8 cellular contexts compared by ENCODE assay signal in genomic region chr16:67000384-67001158, GRCh38. TPM values are rescaled to one million over a fixed set of nuclear protein-coding genes. Genes with fewer than 3 reads are reported as not detected.
DNase-seq lines count a peak whose midpoint lies in the region; ATAC-seq and TF ChIP-seq lines count a peak whose summit lies in the region.

No MANE protein-coding gene starts in this region.

- H2AFZ ChIP-seq in fibroblast of lung (ENCODE audit: low read length), result peak overlapping the region; percentile 73

- H3K27me3 Mint-ChIP-seq in natural killer cell (ENCODE audit: low read depth in 2 of 2), result peaks cover 0 to 3% of the 10 kb centered on the region in 2 donors

- H3K27ac Mint-ChIP-seq in natural killer cell, result peak overlapping the region; percentile 30 to 66

- ATAC-seq in natural killer cell (peak; percentile 68 to 73 (median 72)), GM19023 (IDR thresholded peaks at IDR 0.05; ENCODE audit: unreplicated experiment) (no peak), GM21515 (IDR thresholded peaks at IDR 0.05; ENCODE audit: unreplicated experiment) (no peak)

- no peaks in the 10 kb centered on the region for H3K36me3 Mint-ChIP-seq in natural killer cell

- H3K36me3 ChIP-seq in fibroblast of lung (ENCODE audit: control insufficient read depth, insufficient read depth, low read length), result no peaks in the 10 kb centered on the region

- peak overlapping the region; percentile 86 for H3K4me3 Mint-ChIP-seq in natural killer cell

- H3K4me1 Mint-ChIP-seq in natural killer cell, result peaks cover 0 to 24% of the 10 kb centered on the region in 2 donors

- H3K9me3 Mint-ChIP-seq in natural killer cell, result no peaks in the 10 kb centered on the region

- H3K27me3 ChIP-seq in fibroblast of lung (ENCODE audit: control insufficient read depth, insufficient read depth, low read length), result peaks cover 3% of the 10 kb centered on the region

- no peaks in the 10 kb centered on the region for H4K20me1 ChIP-seq in fibroblast of lung (ENCODE audit: control insufficient read depth, extremely low read depth, insufficient read depth, low read length)

- H3K4me1 ChIP-seq in fibroblast of lung (ENCODE audit: control insufficient read depth, extremely low read depth, insufficient read depth, low read length), result peaks cover 3% of the 10 kb centered on the region

- H3K4me3 ChIP-seq in GM12875 (ENCODE audit: low read depth, low read length), result peak overlapping the region; percentile 54
- peak overlapping the region; percentile 41 to 51 (median 46) for H3K4me3 ChIP-seq in fibroblast of lung (replicated peaks in 1 of 4; ENCODE audit: control extremely low read depth in 1 of 4, insufficient read depth in 1 of 4, low read depth in 3 of 4, low read length in 4 of 4)

- DNase-seq in NCI-H69 (lab: John Stamatoyannopoulos, UW), result peak; percentile 70
- peak; percentile 38 for DNase-seq in activated T-helper 1 cell treated with Interleukin-2 at 50 U/mL for 16 hours (ENCODE audit: low read depth)
- peak in 1 of 2 donors; percentile 18 for DNase-seq in fibroblast of lung (ENCODE audit: low read depth in 2 of 2)
- peak; percentile 46 for DNase-seq in natural killer cell

- TF ChIP-seq CTCF in GM12875 (IDR thresholded peaks at IDR 0.05; ENCODE audit: borderline replicate concordance, insufficient read depth, low read depth, low read length), result no peak
- TF ChIP-seq CTCF in fibroblast of lung (conservative IDR thresholded peaks at IDR 0.05 in 1 of 2, IDR thresholded peaks at IDR 0.05 in 1 of 2; ENCODE audit: low read depth in 1 of 2, low read length in 2 of 2), result no peak
- no peak for TF ChIP-seq CTCF in natural killer cell (IDR thresholded peaks at IDR 0.05)

- H3K9me3 ChIP-seq in fibroblast of lung (ENCODE audit: control insufficient read depth, insufficient read depth, low read depth, low read length), result no peaks in the 10 kb centered on the region

- peak overlapping the region; percentile 16 for H3K9ac ChIP-seq in fibroblast of lung (ENCODE audit: insufficient read depth, low read length)

- H3K4me2 ChIP-seq in fibroblast of lung (ENCODE audit: extremely low read depth, insufficient read depth, low read length), result peak overlapping the region; percentile 87

- H3K27ac ChIP-seq in fibroblast of lung (ENCODE audit: insufficient read depth, low read length), result no peak overlapping the region
- peak overlapping the region; percentile 99 for H3K27ac ChIP-seq in temporal lobe (ENCODE audit: low read depth, low read length)

- no peaks in the 10 kb centered on the region for H3K79me2 ChIP-seq in fibroblast of lung (ENCODE audit: control insufficient read depth, insufficient read depth, low read length)

- intact Hi-C loops in natural killer cell (cut with micrococcal nuclease), result no loop called here

RNA-seq across cellular contexts. Expression of gene CES4A, which starts 12.2 kb away (rescaled TPM):
- total RNA-seq in fibroblast of lung (2.1 TPM in 2 replicates), natural killer cell (1 to 10 TPM; 7.5 to 9.0 (median 8.8) TPM), temporal lobe (8.1 TPM)
- polyA plus RNA-seq in fibroblast of lung, result 1.3 and 2.3 TPM in 2 replicates
- polyA plus RNA-seq in fibroblast of lung (2012), result 0.87 and 1.4 TPM in 2 replicates
- polyA minus RNA-seq in fibroblast of lung (ENCODE audit: low replicate concordance), result 3.8 TPM in 1 of 2 replicates, not detected in the other

RNA-seq across cellular contexts. Expression of gene CBFB, which starts 28.4 kb away (rescaled TPM):
- total RNA-seq in fibroblast of lung, result 51.7 and 63.7 TPM in 2 replicates
- 64.1 and 100 TPM in 2 replicates for polyA plus RNA-seq in fibroblast of lung
- polyA plus RNA-seq in fibroblast of lung (2012), result 35.6 and 52.9 TPM in 2 replicates
- 1.9 and 4.0 TPM in 2 replicates for polyA minus RNA-seq in fibroblast of lung (ENCODE audit: low replicate concordance)
- total RNA-seq in natural killer cell, result 100 to 1,000 TPM in 1 of 3 donors, 10 to 100 TPM in 2; 96.1 to 102 (median 97.2) TPM
- 35.7 TPM for total RNA-seq in temporal lobe

RNA-seq across cellular contexts. Expression of gene CES3, which starts 39.5 kb away (rescaled TPM):
- total RNA-seq in fibroblast of lung, result 0.77 and 1.3 TPM in 2 replicates
- 0.01 and 0.07 TPM in 2 replicates for polyA plus RNA-seq in fibroblast of lung
- not detected in 2 replicates for polyA plus RNA-seq in fibroblast of lung (2012)
- polyA minus RNA-seq in fibroblast of lung (ENCODE audit: low replicate concordance), result not detected in 2 replicates
- under 1 TPM; 0.19 to 0.95 (median 0.27) TPM for total RNA-seq in natural killer cell
- 0.49 TPM for total RNA-seq in temporal lobe

Comparison
In these comparisons a context has a peak if more than half of its experiments do, and no peak if none do; other contexts are left out.
1. ATAC-seq: peak in natural killer cell (3 of 3); none in GM19023 (single experiment) and GM21515 (single experiment).